ENCODE assay signal across 8 cellular contexts in the genomic region with DNA sequence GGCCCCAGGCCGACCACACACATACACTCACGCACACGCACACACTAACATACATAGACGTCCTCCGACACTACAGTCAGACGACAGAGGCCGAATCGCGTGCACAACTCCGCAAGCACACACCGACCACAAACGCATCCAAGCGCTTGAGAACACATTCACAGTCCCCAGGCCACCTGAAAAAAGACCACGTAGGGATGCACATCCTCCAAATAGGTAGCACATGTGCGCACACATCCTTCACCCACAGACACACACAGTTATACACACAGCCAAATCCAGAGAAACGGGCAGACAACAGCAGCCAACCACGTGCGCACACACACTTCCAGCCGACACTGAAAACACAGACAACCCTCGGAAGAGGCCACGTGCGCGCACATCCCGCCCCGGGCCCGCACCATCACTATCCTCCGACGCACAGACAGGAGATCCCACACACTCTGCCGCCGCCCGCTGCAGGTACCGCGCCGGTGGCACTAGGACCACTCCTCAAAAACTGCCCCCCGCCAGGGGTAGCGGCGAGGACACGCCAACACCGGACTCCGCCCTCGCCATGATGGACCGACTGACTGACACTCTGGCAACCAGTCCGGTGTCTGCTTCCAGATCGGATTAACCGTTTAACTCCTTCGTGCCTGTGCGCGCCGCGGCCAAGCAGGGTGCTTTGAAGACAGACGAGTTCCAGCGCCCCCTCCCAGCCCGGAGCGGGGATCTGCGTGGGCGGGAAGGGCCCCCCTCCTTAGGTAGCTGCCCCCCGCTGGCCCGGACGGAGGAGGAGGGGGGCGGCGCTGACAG. TPM values are rescaled to one million over a fixed set of nuclear protein-coding genes. Genes with fewer than 3 reads are reported as not detected.
A peak's percentile ranks its signal among the peaks of the same experiment; 100 is the strongest.
DNase-seq lines count a peak whose midpoint lies in the region; ATAC-seq and TF ChIP-seq lines count a peak whose summit lies in the region.

No MANE protein-coding gene starts in this region.

- TF ChIP-seq CTCF in DOHH2 (IDR thresholded peaks at IDR 0.05; ENCODE audit: low read depth, low read length, poor library complexity, severe bottlenecking) = no peak
- no peak for TF ChIP-seq CTCF in SU-DHL-6 (IDR thresholded peaks at IDR 0.05; ENCODE audit: insufficient read depth, low read length, poor library complexity, severe bottlenecking)
- no peak for TF ChIP-seq CTCF in nephron (IDR thresholded peaks at IDR 0.05; ENCODE audit: unreplicated experiment in 3 of 3)

- H3K27ac ChIP-seq in DOHH2 (ENCODE audit: low read depth, low read length) (peak overlapping the region; percentile 92), SU-DHL-6 (ENCODE audit: low read depth, low read length) (peak overlapping the region; percentile 99)

- H3K36me3 ChIP-seq in DOHH2 (ENCODE audit: control insufficient read depth, low read length) = peaks cover 33% of the 10 kb centered on the region
- no peaks in the 10 kb centered on the region for H3K36me3 ChIP-seq in SU-DHL-6 (ENCODE audit: low read length)

- H3K27me3 Mint-ChIP-seq in nephron (ENCODE audit: low read depth) = peaks cover 92% of the 10 kb centered on the region

- no peaks in the 10 kb centered on the region for H3K27me3 ChIP-seq in DOHH2 (ENCODE audit: control insufficient read depth, low read length)
- no peaks in the 10 kb centered on the region for H3K27me3 ChIP-seq in SU-DHL-6 (ENCODE audit: low read length)

- peak overlapping the region; percentile 93 for H3K9ac ChIP-seq in SU-DHL-6 (ENCODE audit: low read length)

- H2AFZ ChIP-seq in SU-DHL-6 (ENCODE audit: low read depth, low read length, severe bottlenecking) = peak overlapping the region; percentile 23

- no peaks in the 10 kb centered on the region for H3K9me2 ChIP-seq in DOHH2 (replicated peaks; ENCODE audit: control insufficient read depth, low read length)
- no peaks in the 10 kb centered on the region for H3K9me2 ChIP-seq in SU-DHL-6 (replicated peaks; ENCODE audit: insufficient read depth, low read length)

- no peaks in the 10 kb centered on the region for H3K36me3 Mint-ChIP-seq in nephron (ENCODE audit: low read depth)

- ATAC-seq in GM21619 (IDR thresholded peaks at IDR 0.05; ENCODE audit: unreplicated experiment) (no peak), HG02852 (IDR thresholded peaks at IDR 0.05; ENCODE audit: unreplicated experiment) (no peak)

- H3K4me1 ChIP-seq in DOHH2 (ENCODE audit: control insufficient read depth, low read length) = peaks cover 78% of the 10 kb centered on the region

- H3K9me3 Mint-ChIP-seq in nephron = no peaks in the 10 kb centered on the region

- peaks cover 31% of the 10 kb centered on the region for H3F3A ChIP-seq in DOHH2 (ENCODE audit: control insufficient read depth, insufficient read depth)
- peaks cover 46% of the 10 kb centered on the region for H3F3A ChIP-seq in SU-DHL-6 (ENCODE audit: insufficient read depth)

- H4K20me1 ChIP-seq in DOHH2 (ENCODE audit: control insufficient read depth, insufficient read depth, low read depth, low read length) (peaks cover 15% of the 10 kb centered on the region), SU-DHL-6 (ENCODE audit: low read depth, low read length) (peaks cover 3% of the 10 kb centered on the region; the same call in 1 of the 2 replicates)

- H3K9me3 ChIP-seq in DOHH2 (ENCODE audit: control insufficient read depth, insufficient read depth, low read length) = no peaks in the 10 kb centered on the region
- no peaks in the 10 kb centered on the region for H3K9me3 ChIP-seq in SU-DHL-6 (ENCODE audit: insufficient read depth, low read length)

- H3K4me2 ChIP-seq in DOHH2 (ENCODE audit: low read length) (peak overlapping the region; percentile 80), SU-DHL-6 (ENCODE audit: low read depth, low read length, poor library complexity, severe bottlenecking) (peak overlapping the region; percentile 70)

- H3K4me3 ChIP-seq in DOHH2 (ENCODE audit: low read length) = peak overlapping the region; percentile 88
- peak overlapping the region; percentile 84 for H3K4me3 ChIP-seq in Jurkat, Clone E6-1 (ENCODE audit: low read length)
- peak overlapping the region; percentile 67 for H3K4me3 ChIP-seq in SU-DHL-6 (ENCODE audit: insufficient read depth, low read length, poor library complexity, severe bottlenecking)

- peak overlapping the region; percentile 74 to 90 (median 79) for H3K4me3 Mint-ChIP-seq in nephron

- DNase-seq in Jurkat, Clone E6-1 (ENCODE audit: low read depth, low spot score) = peak; percentile 82
- DNase-seq in cerebellar cortex (ENCODE audit: low spot score) (peak; percentile 92), ureter (ENCODE audit: low spot score) (no peak)

- H3K4me1 Mint-ChIP-seq in nephron = peaks cover 36% of the 10 kb centered on the region

- peaks cover 90% of the 10 kb centered on the region for H3K79me2 ChIP-seq in DOHH2 (ENCODE audit: control insufficient read depth, low read length)
- peaks cover 3% of the 10 kb centered on the region; the same call in 1 of the 2 replicates for H3K79me2 ChIP-seq in SU-DHL-6 (ENCODE audit: insufficient read depth, low read length)

- peak overlapping the region in 1 of 3 experiments; percentile 44 for H3K27ac Mint-ChIP-seq in nephron

RNA-seq across cellular contexts. Expression of a gene that starts 0.5 kb away (rescaled TPM):
- 10.0 TPM for polyA plus RNA-seq in Jurkat, Clone E6-1 (2012; ENCODE audit: insufficient read depth, insufficient read length)
- 9.4 TPM for total RNA-seq in ureter

RNA-seq across cellular contexts. Expression of a gene that starts 16.5 kb away (rescaled TPM):
- polyA plus RNA-seq in Jurkat, Clone E6-1 (2012; ENCODE audit: insufficient read depth, insufficient read length) = 232 TPM
- 192 TPM for total RNA-seq in ureter

RNA-seq across cellular contexts. Expression of a gene that starts 39.5 kb away (rescaled TPM):
- polyA plus RNA-seq in Jurkat, Clone E6-1 (2012; ENCODE audit: insufficient read depth, insufficient read length) = 195 TPM
- 142 TPM for total RNA-seq in ureter
